Comparison of ENCODE assay signal across 8 cellular contexts in genomic region chr7:28409716-28410627, GRCh38. TPM values are rescaled to one million over a fixed set of nuclear protein-coding genes. Genes with fewer than 3 reads are reported as not detected.
DNase-seq lines count a peak whose midpoint lies in the region; ATAC-seq, FAIRE-seq and TF ChIP-seq lines count a peak whose summit lies in the region.

No MANE protein-coding gene starts in this region.

- H3K27ac ChIP-seq in A673 (ENCODE audit: low read depth, low read length, poor library complexity, severe bottlenecking) (no peak overlapping the region), SK-N-MC (no peak overlapping the region), endothelial cell of umbilical vein (ENCODE audit: insufficient read depth, low read depth, low read length) (peak overlapping the region; percentile 63), aorta (ENCODE audit: low read depth in 1 of 2, low read length in 2 of 2) (peak overlapping the region; percentile 20 to 53)

- H3K27me3 ChIP-seq in A673 (replicated peaks; ENCODE audit: insufficient read depth, low read depth, low read length, poor library complexity) = peaks cover 56% of the 10 kb centered on the region
- no peaks in the 10 kb centered on the region for H3K27me3 ChIP-seq in endothelial cell of umbilical vein (ENCODE audit: control insufficient read depth in 2 of 2, insufficient read depth in 2 of 2, low read length in 2 of 2)
- peaks cover 65% of the 10 kb centered on the region for H3K27me3 ChIP-seq in mucosa of stomach (ENCODE audit: control insufficient read depth, insufficient read depth, low read length)
- no peaks in the 10 kb centered on the region for H3K27me3 ChIP-seq in aorta (ENCODE audit: control insufficient read depth in 1 of 2, insufficient read depth in 2 of 2, low read length in 1 of 2)

- H2AFZ ChIP-seq in endothelial cell of umbilical vein (ENCODE audit: low read depth, low read length) = peak overlapping the region; percentile 64

- TF ChIP-seq CTCF in A673 (conservative IDR thresholded peaks at IDR 0.05; ENCODE audit: low read depth, low read length) (no peak), endothelial cell of umbilical vein (IDR thresholded peaks at IDR 0.05; ENCODE audit: extremely low read depth in 1 of 2, insufficient read depth in 1 of 2, low read depth in 1 of 2, low read length in 2 of 2) (no peak)

- CTCF ChIA-PET in A673 (lab: Charles Lee) (no interaction called here), endothelial cell of umbilical vein (lab: Charles Lee) (interaction anchor here (0.8 to 1.6 kb wide), 7 partner anchors 68 to 512 kb away, joined by 3 to 5 read pairs (median 4); no protein-coding TSS in a partner anchor)

- no peaks in the 10 kb centered on the region for H3K79me2 ChIP-seq in endothelial cell of umbilical vein (ENCODE audit: control insufficient read depth, insufficient read depth, low read length)

- intact Hi-C loops in A673 (cut with micrococcal nuclease; ENCODE audit: unreplicated experiment) (no loop called here), endothelial cell of umbilical vein (cut with micrococcal nuclease) (loop anchor here (1.0 to 5.0 kb wide), 6 partner anchors 99 to 442 kb away; no protein-coding TSS in a partner anchor), aorta (cut with DNase I) (loop anchor here (2.0 to 10.0 kb wide), 5 partner anchors 82 to 277 kb away; no protein-coding TSS in a partner anchor)

- dilution Hi-C loops in endothelial cell of umbilical vein (cut with MboI; ENCODE audit: extremely low pct_ligation_motif_present, low sequenced_read_pairs) = no loop called here

- peak overlapping the region; percentile 47 for H3K4me3 ChIP-seq in A673 (ENCODE audit: low read depth, low read length, poor library complexity, severe bottlenecking)
- peak overlapping the region; percentile 88 for H3K4me3 ChIP-seq in SK-N-MC
- peak overlapping the region; percentile 51 to 87 (median 79) for H3K4me3 ChIP-seq in endothelial cell of umbilical vein (replicated peaks in 1 of 3; ENCODE audit: insufficient read depth in 1 of 3, low read depth in 1 of 3, low read length in 3 of 3)
- H3K4me3 ChIP-seq in mucosa of stomach (ENCODE audit: low read length) = no peak overlapping the region
- H3K4me3 ChIP-seq in aorta (ENCODE audit: low read length in 2 of 2) = peak overlapping the region; percentile 65 to 68

- peak; percentile 10 for ATAC-seq in GM18505 (IDR thresholded peaks at IDR 0.05; ENCODE audit: unreplicated experiment)
- peak; percentile 52 for ATAC-seq in aorta (ENCODE audit: low FRiP score)
- ATAC-seq in HG03196 (IDR thresholded peaks at IDR 0.05; ENCODE audit: unreplicated experiment) = no peak

- no peaks in the 10 kb centered on the region for H3K9me1 ChIP-seq in endothelial cell of umbilical vein (replicated peaks; ENCODE audit: control insufficient read depth, extremely low read depth, insufficient read depth, low read length)

- POLR2A ChIA-PET in A673 (lab: Charles Lee; ENCODE audit: low non-redundant PET) = no interaction called here
- POLR2A ChIA-PET in endothelial cell of umbilical vein (lab: Charles Lee) = no interaction called here

- DNase-seq in A673 (ENCODE audit: low spot score) (peak; percentile 46), SK-N-MC (ENCODE audit: low read depth, low spot score) (no peak), endothelial cell of umbilical vein (ENCODE audit: low read depth, low spot score) (peak; percentile 29), aorta (peak; percentile 72 to 84), COLO829 (ENCODE audit: low spot score) (no peak)

- H3K36me3 ChIP-seq in A673 (ENCODE audit: insufficient read depth, low read length, poor library complexity, severe bottlenecking) = no peaks in the 10 kb centered on the region
- no peaks in the 10 kb centered on the region for H3K36me3 ChIP-seq in SK-N-MC (ENCODE audit: insufficient read depth, low read length)
- H3K36me3 ChIP-seq in endothelial cell of umbilical vein (ENCODE audit: control insufficient read depth in 2 of 2, extremely low read depth in 1 of 2, insufficient read depth in 2 of 2, low read length in 2 of 2) = no peaks in the 10 kb centered on the region
- H3K36me3 ChIP-seq in mucosa of stomach (ENCODE audit: control insufficient read depth, insufficient read depth, low read length) = no peaks in the 10 kb centered on the region
- no peaks in the 10 kb centered on the region for H3K36me3 ChIP-seq in aorta (ENCODE audit: control insufficient read depth in 1 of 2, insufficient read depth in 2 of 2, low read length in 1 of 2)

- TF ChIP-seq POLR2A in GM18505 (IDR thresholded peaks at IDR 0.05; ENCODE audit: borderline replicate concordance, extremely low read depth, insufficient read depth, insufficient read length) (no peak), endothelial cell of umbilical vein (IDR thresholded peaks at IDR 0.05; ENCODE audit: low read depth, low read length) (no peak)

- H3K9ac ChIP-seq in SK-N-MC (ENCODE audit: insufficient read length) (peak overlapping the region; percentile 84), endothelial cell of umbilical vein (replicated peaks; ENCODE audit: extremely low read depth, insufficient read depth, low read length) (peak overlapping the region; percentile 84), mucosa of stomach (ENCODE audit: low read length) (peak overlapping the region; percentile 44)

- H3K4me2 ChIP-seq in endothelial cell of umbilical vein (ENCODE audit: insufficient read depth, low read length) = peak overlapping the region; percentile 98

- BruUV-seq in A673 (replicated peaks; lab: Mats Ljungman, UMichigan) (no TSS peak), endothelial cell of umbilical vein (replicated peaks; lab: Mats Ljungman, UMichigan) (no TSS peak)

- WGBS in aorta, 2 donors = 0 to 1% methylated on average over 90 to 92 of the region's 92 CpGs

- FAIRE-seq in endothelial cell of umbilical vein (lab: Jason Lieb, UNC) = no peak

- H4K20me1 ChIP-seq in endothelial cell of umbilical vein (replicated peaks; ENCODE audit: control insufficient read depth, extremely low read depth, insufficient read depth, low read length) = no peaks in the 10 kb centered on the region

- H3K9me3 ChIP-seq in A673 (ENCODE audit: low read depth, low read length, poor library complexity, severe bottlenecking) = no peaks in the 10 kb centered on the region
- H3K9me3 ChIP-seq in SK-N-MC (ENCODE audit: low read depth, low read length) = no peaks in the 10 kb centered on the region
- no peaks in the 10 kb centered on the region for H3K9me3 ChIP-seq in endothelial cell of umbilical vein (replicated peaks; ENCODE audit: control insufficient read depth, insufficient read depth, low read length)
- H3K9me3 ChIP-seq in mucosa of stomach (ENCODE audit: control insufficient read depth, low read length) = no peaks in the 10 kb centered on the region
- H3K9me3 ChIP-seq in aorta (ENCODE audit: control insufficient read depth, low read length) = no peaks in the 10 kb centered on the region

- peaks cover 4% of the 10 kb centered on the region for H3K4me1 ChIP-seq in A673 (ENCODE audit: insufficient read depth, low read length, poor library complexity, severe bottlenecking)
- H3K4me1 ChIP-seq in endothelial cell of umbilical vein (ENCODE audit: control insufficient read depth, extremely low read depth, insufficient read depth, low read length) = peaks cover 15% of the 10 kb centered on the region
- H3K4me1 ChIP-seq in mucosa of stomach (ENCODE audit: control insufficient read depth, insufficient read depth, low read length) = peaks cover 4% of the 10 kb centered on the region
- H3K4me1 ChIP-seq in aorta (ENCODE audit: control insufficient read depth in 1 of 2, insufficient read depth in 2 of 2, low read length in 2 of 2) = peaks cover 1 to 6% of the 10 kb centered on the region in 2 donors

TF ChIP-seq in endothelial cell of umbilical vein, 7 proteins besides CTCF, POLR2A, EP300 and RAD21:
- no peak for TF ChIP-seq EZH2 (IDR thresholded peaks at IDR 0.05; ENCODE audit: borderline replicate concordance, low read depth, low read length, severe bottlenecking)

RNA-seq across cellular contexts. Expression of gene CREB5, which starts 2.3 kb away (rescaled TPM):
- total RNA-seq in A673 (2021) (7.1 and 10.3 TPM in 2 replicates), endothelial cell of umbilical vein (13.8 and 19.6 TPM in 2 replicates), aorta (10 to 100 TPM; 27.1 to 57.1 TPM)
- polyA plus RNA-seq in endothelial cell of umbilical vein (28.4 and 32.7 TPM in 2 replicates), aorta (1 to 10 TPM; 2.6 to 8.6 TPM)
- 11.2 and 11.9 TPM in 2 replicates for polyA plus RNA-seq in endothelial cell of umbilical vein (2011; cell fraction: cytosol; rRNA removed)
- 61.3 and 61.6 TPM in 2 replicates for polyA plus RNA-seq in endothelial cell of umbilical vein (2011; cell fraction: nucleus; rRNA removed)
- 6.4 TPM in 2 replicates for polyA plus RNA-seq in endothelial cell of umbilical vein (2012)
- 55.3 and 77.5 TPM in 2 replicates for polyA minus RNA-seq in endothelial cell of umbilical vein
- polyA minus RNA-seq in endothelial cell of umbilical vein (2011; cell fraction: cytosol; rRNA and poly(A)+ RNA removed) = not detected
- 149 and 150 TPM in 2 replicates for polyA minus RNA-seq in endothelial cell of umbilical vein (2011; cell fraction: nucleus; rRNA and poly(A)+ RNA removed)

Comparison
In these comparisons a context has a peak if more than half of its experiments do, and no peak if none do; other contexts are left out.
1. DNase-seq: peak in A673 (single experiment), endothelial cell of umbilical vein (single experiment) and aorta (2 of 2); none in SK-N-MC (single experiment) and COLO829 (single experiment).
2. H3K27ac ChIP-seq: peak in endothelial cell of umbilical vein (single experiment) and aorta (2 of 2); none in A673 (single experiment) and SK-N-MC (single experiment).
3. Peak in every context shown above with its lines, with median percentiles within 50 percentile points of each other: H3K9ac ChIP-seq.